18 cellular contexts compared by ENCODE assay signal in the genomic region with DNA sequence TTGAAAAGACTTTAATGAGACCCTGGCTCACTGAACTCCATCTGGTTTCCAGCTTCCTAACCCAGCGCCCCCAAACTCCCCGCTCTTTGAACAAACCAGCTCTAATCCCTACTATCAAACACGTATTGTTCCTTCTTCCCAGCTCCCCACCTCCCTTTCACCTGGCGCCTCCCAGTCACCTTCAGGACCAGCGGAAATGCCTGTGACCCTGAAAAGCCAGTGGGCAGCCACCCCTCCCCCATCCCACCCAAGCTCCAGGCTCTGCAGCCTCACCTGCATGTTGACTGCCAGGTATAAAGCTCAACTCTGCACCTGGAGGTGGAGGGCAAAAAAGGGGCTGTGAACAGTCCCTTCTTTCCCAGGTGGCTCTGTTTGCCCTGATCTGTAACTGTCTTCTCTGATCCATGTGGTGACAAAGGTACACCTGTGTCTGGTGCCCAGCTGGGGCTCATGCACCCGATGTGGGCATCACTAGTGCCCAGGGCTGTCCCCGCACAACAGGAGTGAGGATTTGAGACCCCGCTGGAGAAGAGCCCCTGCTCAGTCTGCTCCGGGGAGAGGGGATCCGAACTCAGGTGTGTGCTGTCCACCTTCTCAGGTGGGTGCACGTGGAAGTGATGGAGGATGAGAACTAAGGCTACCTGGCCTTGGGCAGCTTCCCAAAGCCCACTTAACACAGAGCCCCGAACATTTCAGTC.
A peak's percentile ranks its signal among the peaks of the same experiment; 100 is the strongest.
DNase-seq lines count a peak whose midpoint lies in the region; ATAC-seq, FAIRE-seq and TF ChIP-seq lines count a peak whose summit lies in the region.
"Had no signal": no experiment of that assay in that cellular context is flagged by ENCODE, and none has a peak within 500 bp of the region (broad histone marks: within the 10 kb centered on the region; RNA-seq: fewer than 3 reads in every experiment).

No MANE protein-coding gene starts in this region.

- H3K9ac ChIP-seq in HUES48 (ENCODE audit: low read depth, low read length) (no peak overlapping the region), H1 (replicated peaks in 1 of 4; ENCODE audit: extremely low read depth in 1 of 4, low read depth in 3 of 4, low read length in 3 of 4) (no peak overlapping the region), mesendoderm (ENCODE audit: low read length) (peak overlapping the region; percentile 74)
- H3K9ac ChIP-seq: KMS-11, parathyroid adenoma had no signal

- H2AK5ac ChIP-seq in H1 (ENCODE audit: low read depth, low read length): peak overlapping the region; percentile 82; the same call in 1 of the 2 replicates
- peak overlapping the region; percentile 37 for H2AK5ac ChIP-seq in mesendoderm (ENCODE audit: low read length)

- CTCF ChIA-PET in H1 (lab: Charles Lee; ENCODE audit: partially characterized antibody): interaction anchor here (0.5 to 7.5 kb wide), 47 partner anchors 9 to 527 kb away, joined by 3 to 88 read pairs (median 4); no protein-coding TSS in a partner anchor
- CTCF ChIA-PET in activated CD8-positive, alpha-beta T cell treated with anti-CD3 and anti-CD28 coated beads, Interleukin-2, amount 10 ng/mL, durations not matched to agents 7 days and 5 days (lab: Charles Lee): interaction anchor here (0.6 to 2.1 kb wide), 16 partner anchors 8 to 328 kb away, joined by 3 to 13 read pairs (median 4); no protein-coding TSS in a partner anchor

- H3K27me3 ChIP-seq in BE2C (peaks cover 21% of the 10 kb centered on the region), HUES48 (ENCODE audit: control insufficient read depth, insufficient read depth, low read length) (no peaks in the 10 kb centered on the region), H1 (replicated peaks in 1 of 4; ENCODE audit: control insufficient read depth in 3 of 4, extremely low read depth in 1 of 4, insufficient read depth in 3 of 4, low read length in 3 of 4) (no peaks in the 10 kb centered on the region), mesendoderm (ENCODE audit: insufficient read depth, low read length, poor library complexity) (no peaks in the 10 kb centered on the region)
- H3K27me3 ChIP-seq: testis had no signal

- no peaks in the 10 kb centered on the region for H3K9me3 Mint-ChIP-seq in activated CD8-positive, alpha-beta T cell treated with anti-CD3 and anti-CD28 coated beads, Interleukin-2, amount 10 ng/mL, durations not matched to agents 7 days and 5 days (ENCODE audit: insufficient read depth)
- H3K9me3 Mint-ChIP-seq: activated CD4-positive, alpha-beta T cell treated with anti-CD3 and anti-CD28 coated beads, Interleukin-2, amount 10 ng/mL, durations not matched to agents 24 days and 14 days; activated naive CD4-positive, alpha-beta T cell treated with anti-CD3 and anti-CD28 coated beads, Interleukin-2, amount 50 U/mL, for 24 hours had no signal

- H3K18ac ChIP-seq in H1 (ENCODE audit: extremely low read depth, low read length) (peak overlapping the region; percentile 80), mesendoderm (ENCODE audit: low read length) (peak overlapping the region; percentile 28)

- H3K23ac ChIP-seq in H1 (ENCODE audit: insufficient read length): no peak overlapping the region
- no peak overlapping the region for H3K23ac ChIP-seq in mesendoderm (ENCODE audit: low read length)

- no peaks in the 10 kb centered on the region for H3K79me2 ChIP-seq in H1 (ENCODE audit: control insufficient read depth in 1 of 2, insufficient read depth in 2 of 2, low read length in 2 of 2)
- H3K79me2 ChIP-seq in mesendoderm (ENCODE audit: control insufficient read depth, insufficient read depth, low read length): no peaks in the 10 kb centered on the region
- H3K79me2 ChIP-seq: parathyroid adenoma had no signal

- H2BK15ac ChIP-seq in H1 (ENCODE audit: low read length): 0 out of 2 replicates have a peak overlapping the region, but pooled peaks have one; percentile 72
- H2BK15ac ChIP-seq in mesendoderm (replicated peaks; ENCODE audit: low read depth): no peak overlapping the region

- 56% methylated on average over 12 of the region's 12 CpGs; no CpG with 5 or more reads in 1 of the 2 experiments for WGBS in H1 (ENCODE audit: extremely low coverage in 1 of 2, insufficient coverage in 1 of 2, insufficient read length in 1 of 2, insufficient replicate concordance in 2 of 2, low coverage in 1 of 2, low lambda C conversion rate in 2 of 2, missing lambda C conversion rate in 1 of 2), 2 experiments
- WGBS in mesendoderm (ENCODE audit: extremely low coverage, insufficient coverage, low lambda C conversion rate): no CpG with 5 or more reads among the region's 12 CpGs

- no peak overlapping the region for H3K27ac Mint-ChIP-seq in activated CD8-positive, alpha-beta T cell treated with anti-CD3 and anti-CD28 coated beads, Interleukin-2, amount 10 ng/mL, durations not matched to agents 7 days and 5 days
- H3K27ac Mint-ChIP-seq: activated CD4-positive, alpha-beta T cell treated with anti-CD3 and anti-CD28 coated beads, Interleukin-2, amount 10 ng/mL, durations not matched to agents 24 days and 14 days; activated naive CD4-positive, alpha-beta T cell treated with anti-CD3 and anti-CD28 coated beads, Interleukin-2, amount 50 U/mL, for 24 hours had no signal

- no peaks in the 10 kb centered on the region for H3K36me3 ChIP-seq in BE2C
- no peaks in the 10 kb centered on the region for H3K36me3 ChIP-seq in HUES48 (ENCODE audit: control insufficient read depth, insufficient read depth, low read length)
- H3K36me3 ChIP-seq in H1 (ENCODE audit: control insufficient read depth in 2 of 4, insufficient read depth in 4 of 4, low read length in 3 of 4): no peaks in the 10 kb centered on the region
- H3K36me3 ChIP-seq in mesendoderm (ENCODE audit: control insufficient read depth, insufficient read depth, low read length): no peaks in the 10 kb centered on the region
- H3K36me3 ChIP-seq: esophagus squamous epithelium had no signal

- H2BK5ac ChIP-seq in H1 (ENCODE audit: low read depth, low read length) (peak overlapping the region; percentile 88; the same call in 1 of the 2 replicates), mesendoderm (ENCODE audit: low read length) (no peak overlapping the region)

- H3K27ac ChIP-seq in HUES48 (ENCODE audit: low read depth, low read length) (no peak overlapping the region), H1 (ENCODE audit: low read depth, low read length) (no peak overlapping the region), mesendoderm (ENCODE audit: low read depth, low read length) (no peak overlapping the region)
- H3K27ac ChIP-seq: KMS-11, parathyroid adenoma, testis had no signal

- peak overlapping the region; percentile 45; the same call in 1 of the 2 replicates for H3K4me3 ChIP-seq in BE2C (ENCODE audit: low read depth, low read length)
- peak overlapping the region; percentile 50 for H3K4me3 ChIP-seq in HUES48 (ENCODE audit: low read depth, low read length)
- peak overlapping the region; percentile 40 to 58 (median 46); a peak in 6 of 8 replicates for H3K4me3 ChIP-seq in H1 (ENCODE audit: extremely low read depth in 1 of 4, insufficient read depth in 2 of 4, low read depth in 3 of 4, low read length in 4 of 4)
- H3K4me3 ChIP-seq in mesendoderm (ENCODE audit: low read length): no peak overlapping the region
- H3K4me3 ChIP-seq: esophagus squamous epithelium, testis had no signal

- H3K4me1 Mint-ChIP-seq in activated CD8-positive, alpha-beta T cell treated with anti-CD3 and anti-CD28 coated beads, Interleukin-2, amount 10 ng/mL, durations not matched to agents 7 days and 5 days (ENCODE audit: low read depth): peaks cover 12% of the 10 kb centered on the region

- DNase-seq in BE2C (no peak), H1 (ENCODE audit: low read depth in 1 of 2, low spot score in 2 of 2) (no peak), mesendoderm (peak; percentile 22), mesenteric fat pad (ENCODE audit: low spot score) (no peak), putamen (ENCODE audit: low spot score) (no peak)
- DNase-seq in activated CD8-positive, alpha-beta T cell treated with anti-CD3 and anti-CD28 coated beads, Interleukin-2, amount 10 ng/mL, durations not matched to agents 7 days and 5 days: no peak
- DNase-seq: esophagus squamous epithelium, kidney glomerular epithelial cell, NCI-H1105 treated with DMSO at 0.1 percent for 48 hours had no signal

- H3K9me3 ChIP-seq in BE2C (no peaks in the 10 kb centered on the region), HUES48 (ENCODE audit: control insufficient read depth, insufficient read depth, low read length) (no peaks in the 10 kb centered on the region), H1 (ENCODE audit: insufficient read depth in 2 of 2, low read depth in 1 of 2, low read length in 1 of 2) (no peaks in the 10 kb centered on the region)
- H3K9me3 ChIP-seq: esophagus squamous epithelium, testis had no signal

- peak overlapping the region; percentile 96; the same call in 1 of the 2 replicates for H2BK12ac ChIP-seq in H1 (ENCODE audit: low read depth, low read length)

- no peak for TF ChIP-seq EP300 in H1 (IDR thresholded peaks at IDR 0.05; ENCODE audit: borderline replicate concordance in 1 of 2, low read depth in 2 of 2, low read length in 2 of 2)

- no peak overlapping the region for H3K4me3 Mint-ChIP-seq in activated CD8-positive, alpha-beta T cell treated with anti-CD3 and anti-CD28 coated beads, Interleukin-2, amount 10 ng/mL, durations not matched to agents 7 days and 5 days
- H3K4me3 Mint-ChIP-seq: activated CD4-positive, alpha-beta T cell treated with anti-CD3 and anti-CD28 coated beads, Interleukin-2, amount 10 ng/mL, durations not matched to agents 24 days and 14 days; activated naive CD4-positive, alpha-beta T cell treated with anti-CD3 and anti-CD28 coated beads, Interleukin-2, amount 50 U/mL, for 24 hours had no signal

- peak overlapping the region; percentile 74 for H2BK20ac ChIP-seq in H1 (ENCODE audit: low read length)

- no peaks in the 10 kb centered on the region for H3K36me3 Mint-ChIP-seq in activated CD8-positive, alpha-beta T cell treated with anti-CD3 and anti-CD28 coated beads, Interleukin-2, amount 10 ng/mL, durations not matched to agents 7 days and 5 days (ENCODE audit: low read depth)
- H3K36me3 Mint-ChIP-seq: activated naive CD4-positive, alpha-beta T cell treated with anti-CD3 and anti-CD28 coated beads, Interleukin-2, amount 50 U/mL, for 24 hours had no signal

- H3K4me2 ChIP-seq in H1 (ENCODE audit: insufficient read depth in 1 of 2, low read depth in 2 of 2, low read length in 2 of 2): peak overlapping the region; percentile 70 to 86
- peak overlapping the region; percentile 90 for H3K4me2 ChIP-seq in mesendoderm (ENCODE audit: low read length)
- H3K4me2 ChIP-seq: KMS-11 had no signal

- H3K79me1 ChIP-seq in H1 (ENCODE audit: low read depth, low read length) (no peaks in the 10 kb centered on the region), mesendoderm (ENCODE audit: low read length) (no peaks in the 10 kb centered on the region)

- no peak overlapping the region for H4K5ac ChIP-seq in H1 (ENCODE audit: insufficient read length, low read depth, low read length)
- no peak overlapping the region for H4K5ac ChIP-seq in mesendoderm (ENCODE audit: low read length)

- no peak for TF ChIP-seq CTCF in BE2C (IDR thresholded peaks at IDR 0.05; ENCODE audit: low read depth, low read length)
- TF ChIP-seq CTCF in H1 (IDR thresholded peaks at IDR 0.05; ENCODE audit: control extremely low read depth in 1 of 3, insufficient read depth in 1 of 3, low read depth in 1 of 3, low read length in 3 of 3): no peak

- peaks cover 0 to 2% of the 10 kb centered on the region in 2 experiments for H4K20me1 ChIP-seq in H1 (replicated peaks in 1 of 2; ENCODE audit: control insufficient read depth in 1 of 2, insufficient read depth in 2 of 2, low read length in 2 of 2)

- H3K4me1 ChIP-seq in BE2C (no peaks in the 10 kb centered on the region), HUES48 (ENCODE audit: control insufficient read depth, insufficient read depth, low read length) (peaks cover 14% of the 10 kb centered on the region), H1 (replicated peaks in 1 of 4; ENCODE audit: control insufficient read depth in 3 of 4, insufficient read depth in 4 of 4, low read length in 3 of 4) (peaks cover 0 to 12% (median 8%) of the 10 kb centered on the region in 4 experiments; a peak in 6 of 7 replicates), mesendoderm (ENCODE audit: control insufficient read depth, low read depth, low read length) (peaks cover 3% of the 10 kb centered on the region)
- H3K4me1 ChIP-seq: parathyroid adenoma had no signal

- peaks cover 23% of the 10 kb centered on the region for H3K27me3 Mint-ChIP-seq in activated CD8-positive, alpha-beta T cell treated with anti-CD3 and anti-CD28 coated beads, Interleukin-2, amount 10 ng/mL, durations not matched to agents 7 days and 5 days (ENCODE audit: low read depth)

- no peak overlapping the region for H3K14ac ChIP-seq in H1 (ENCODE audit: insufficient read length)

- POLR2A ChIA-PET in H1 (lab: Charles Lee; ENCODE audit: partially characterized antibody): interaction anchor here (0.6 to 1.4 kb wide), 3 partner anchors 18 to 66 kb away, joined by 3 to 4 read pairs (median 3); no protein-coding TSS in a partner anchor
- POLR2A ChIA-PET in activated CD8-positive, alpha-beta T cell treated with anti-CD3 and anti-CD28 coated beads, Interleukin-2, amount 10 ng/mL, durations not matched to agents 7 days and 5 days (lab: Charles Lee): no interaction called here

- H3K56ac ChIP-seq in H1 (replicated peaks; ENCODE audit: insufficient read length, low read depth, low read length): no peak overlapping the region
- H3K56ac ChIP-seq in mesendoderm (ENCODE audit: low read length): peak overlapping the region; percentile 87

- FAIRE-seq in H1 (lab: Jason Lieb, UNC): no peak
- FAIRE-seq: bronchial epithelial cell, G401.6 had no signal

- no peak for TF ChIP-seq POLR2A in H1 (IDR thresholded peaks at IDR 0.05; ENCODE audit: control extremely low read depth in 1 of 2, low read depth in 2 of 2, low read length in 2 of 2)

- H4K91ac ChIP-seq in H1 (replicated peaks; ENCODE audit: insufficient read length, low read length): peak overlapping the region; percentile 15

- H2BK120ac ChIP-seq in H1 (replicated peaks; ENCODE audit: low read depth, low read length) (peak overlapping the region; percentile 73), mesendoderm (ENCODE audit: low read depth, low read length) (no peak overlapping the region)

- H2AFZ ChIP-seq in H1 (ENCODE audit: low read length): peak overlapping the region; percentile 94; the same call in 1 of the 2 replicates
- H2AFZ ChIP-seq: parathyroid adenoma had no signal

- peak overlapping the region; percentile 91 for H4K8ac ChIP-seq in H1 (ENCODE audit: extremely low read depth, insufficient read depth, low read length)
- H4K8ac ChIP-seq in mesendoderm (ENCODE audit: low read depth, low read length): no peak overlapping the region

- TF ChIP-seq RAD21 in H1 (IDR thresholded peaks at IDR 0.05 in 1 of 2, conservative IDR thresholded peaks at IDR 0.05 in 1 of 2; ENCODE audit: low read depth in 2 of 2, low read length in 2 of 2): no peak

- no peak overlapping the region for H3K4ac ChIP-seq in H1 (replicated peaks; ENCODE audit: insufficient read length, low read depth, low read length)
- no peak overlapping the region for H3K4ac ChIP-seq in mesendoderm (ENCODE audit: low read depth, low read length)

- peaks cover 9% of the 10 kb centered on the region for H3K23me2 ChIP-seq in H1 (ENCODE audit: low read depth, low read length)

- no peak for ATAC-seq in activated CD8-positive, alpha-beta T cell treated with anti-CD3 and anti-CD28 coated beads, Interleukin-2, amount 10 ng/mL, durations not matched to agents 7 days and 5 days
- ATAC-seq in GM21423 (IDR thresholded peaks at IDR 0.05; ENCODE audit: unreplicated experiment): no peak
